15 cellular contexts compared by ENCODE assay signal in genomic region chr11:44247508-44247907, GRCh38.
DNase-seq lines count a peak whose midpoint lies in the region; ATAC-seq and TF ChIP-seq lines count a peak whose summit lies in the region.
"Had no signal": no experiment of that assay in that cellular context is flagged by ENCODE, and none has a peak within 500 bp of the region (broad histone marks: within the 10 kb centered on the region; RNA-seq: fewer than 3 reads in every experiment).

No MANE protein-coding gene starts in this region.

- H3K36me3 Mint-ChIP-seq in T-helper 2 cell treated with Interferon-gamma antibody and Interleukin-4, amounts not matched to agents 5 μg/mL and 100 μg/mL, for 36 hours (ENCODE audit: low read depth) = peaks cover 20% of the 10 kb centered on the region
- peaks cover 34% of the 10 kb centered on the region for H3K36me3 Mint-ChIP-seq in natural killer cell

- H3K79me1 ChIP-seq in mesenchymal stem cell (replicated peaks; ENCODE audit: low read length, poor library complexity, severe bottlenecking) = no peaks in the 10 kb centered on the region

- peaks cover 9% of the 10 kb centered on the region for H3K4me1 ChIP-seq in mesenchymal stem cell (ENCODE audit: control insufficient read depth, insufficient read depth, low read depth, low read length)
- H3K4me1 ChIP-seq: BLaER1 had no signal

- H3K4me1 Mint-ChIP-seq in T-helper 2 cell treated with Interferon-gamma antibody and Interleukin-4, amounts not matched to agents 5 μg/mL and 100 μg/mL, for 36 hours (ENCODE audit: low read depth) = no peaks in the 10 kb centered on the region
- H3K4me1 Mint-ChIP-seq in natural killer cell = peaks cover 0 to 7% of the 10 kb centered on the region in 2 donors
- H3K4me1 Mint-ChIP-seq: CD4-positive, CD25-positive, alpha-beta regulatory T cell had no signal

- H2AFZ ChIP-seq in mesenchymal stem cell (ENCODE audit: low read depth, low read length) = no peak overlapping the region
- H2AFZ ChIP-seq: GM23248 had no signal

- peaks cover 5 to 26% of the 10 kb centered on the region in 2 experiments for H3K36me3 ChIP-seq in mesenchymal stem cell (ENCODE audit: control insufficient read depth in 1 of 2, insufficient read depth in 2 of 2, low read depth in 1 of 2, low read length in 2 of 2)

- no peak overlapping the region for H3K4me3 ChIP-seq in mesenchymal stem cell (ENCODE audit: insufficient read depth in 1 of 2, low read depth in 1 of 2, low read length in 2 of 2)
- H3K4me3 ChIP-seq: BLaER1, GM23248 had no signal

- H3K4me3 Mint-ChIP-seq in T-helper 2 cell treated with Interferon-gamma antibody and Interleukin-4, amounts not matched to agents 5 μg/mL and 100 μg/mL, for 36 hours = no peak overlapping the region
- H3K4me3 Mint-ChIP-seq in natural killer cell = no peak overlapping the region
- H3K4me3 Mint-ChIP-seq: CD4-positive, CD25-positive, alpha-beta regulatory T cell had no signal

- no peak overlapping the region for H3K14ac ChIP-seq in mesenchymal stem cell (ENCODE audit: low read length in 2 of 2)

- TF ChIP-seq CTCF in natural killer cell (IDR thresholded peaks at IDR 0.05) = no peak

- H3K27me3 Mint-ChIP-seq in T-helper 2 cell treated with Interferon-gamma antibody and Interleukin-4, amounts not matched to agents 5 μg/mL and 100 μg/mL, for 36 hours (ENCODE audit: low read depth) = no peaks in the 10 kb centered on the region
- H3K27me3 Mint-ChIP-seq in natural killer cell (ENCODE audit: low read depth in 2 of 2) = no peaks in the 10 kb centered on the region
- H3K27me3 Mint-ChIP-seq: CD4-positive, CD25-positive, alpha-beta regulatory T cell had no signal

- H3K27ac Mint-ChIP-seq in T-helper 2 cell treated with Interferon-gamma antibody and Interleukin-4, amounts not matched to agents 5 μg/mL and 100 μg/mL, for 36 hours = peak overlapping the region; percentile 26
- H3K27ac Mint-ChIP-seq in natural killer cell = no peak overlapping the region

- H3K27ac ChIP-seq in mesenchymal stem cell (ENCODE audit: low read length, poor library complexity, severe bottlenecking) = no peak overlapping the region
- H3K27ac ChIP-seq: BLaER1, GM23248 had no signal

- H3K9me3 ChIP-seq in mesenchymal stem cell (ENCODE audit: control insufficient read depth, low read length) = peaks cover 7% of the 10 kb centered on the region

- no peak for DNase-seq in T-helper 2 cell treated with Interferon-gamma antibody and Interleukin-4, amounts not matched to agents 5 μg/mL and 100 μg/mL, for 36 hours (ENCODE audit: low spot score)
- DNase-seq in T-helper 2 cell = no peak
- peak; percentile 28 for DNase-seq in amniotic epithelial cell (ENCODE audit: low read depth)
- DNase-seq in mesenchymal stem cell = no peak
- no peak for DNase-seq in sciatic nerve (ENCODE audit: low spot score)
- DNase-seq in natural killer cell = no peak
- DNase-seq in NCI-H446 treated with DMSO at 0.1 percent for 48 hours (lab: John Stamatoyannopoulos, UW) = no peak
- DNase-seq in cerebellar nuclear complex (lab: John Stamatoyannopoulos, UW) = no peak
- DNase-seq: 8988T; AML-193; CD4-positive, CD25-positive, alpha-beta regulatory T cell; DMS53; H7 had no signal

- intact Hi-C loops in sciatic nerve (cut with DNase I) (no loop called here), natural killer cell (cut with micrococcal nuclease) (no loop called here)

- H3K18ac ChIP-seq in mesenchymal stem cell (ENCODE audit: low read depth in 1 of 2, low read length in 2 of 2) = no peak overlapping the region

- no peak overlapping the region for H3K23ac ChIP-seq in mesenchymal stem cell (ENCODE audit: low read length in 2 of 2)

- H2AK5ac ChIP-seq in mesenchymal stem cell (ENCODE audit: low read length, severe bottlenecking) = peak overlapping the region; percentile 66

- H4K8ac ChIP-seq in mesenchymal stem cell (ENCODE audit: low read length) = no peak overlapping the region

- no peak overlapping the region for H2BK120ac ChIP-seq in mesenchymal stem cell (ENCODE audit: low read depth, low read length)

- ATAC-seq in sciatic nerve = peak; percentile 70
- ATAC-seq in natural killer cell = no peak

- no peak overlapping the region for H2BK12ac ChIP-seq in mesenchymal stem cell (ENCODE audit: low read length in 2 of 2)

- H3K4me2 ChIP-seq in mesenchymal stem cell (ENCODE audit: low read length, poor library complexity, severe bottlenecking) = no peak overlapping the region
- H3K4me2 ChIP-seq: BLaER1 had no signal

- H2BK15ac ChIP-seq in mesenchymal stem cell (ENCODE audit: low read depth, poor library complexity, severe bottlenecking) = no peak overlapping the region

- H4K91ac ChIP-seq in mesenchymal stem cell (ENCODE audit: low read length) = no peak overlapping the region

- H3K9me3 Mint-ChIP-seq in T-helper 2 cell treated with Interferon-gamma antibody and Interleukin-4, amounts not matched to agents 5 μg/mL and 100 μg/mL, for 36 hours = peaks cover 19% of the 10 kb centered on the region
- H3K9me3 Mint-ChIP-seq in natural killer cell = peaks cover 7 to 8% of the 10 kb centered on the region in 2 donors

- H2BK5ac ChIP-seq in mesenchymal stem cell (ENCODE audit: low read depth, low read length, poor library complexity, severe bottlenecking) = no peak overlapping the region

- no peak overlapping the region for H3K9ac ChIP-seq in mesenchymal stem cell (ENCODE audit: low read length)
- H3K9ac ChIP-seq: BLaER1, GM23248 had no signal

- H3K27me3 ChIP-seq in mesenchymal stem cell (ENCODE audit: control insufficient read depth in 1 of 2, insufficient read depth in 1 of 2, low read length in 2 of 2) = no peaks in the 10 kb centered on the region
- H3K27me3 ChIP-seq: BLaER1 had no signal

- 76% methylated on average over 5 of the region's 6 CpGs for WGBS in mesenchymal stem cell

- no peak overlapping the region for H3K4ac ChIP-seq in mesenchymal stem cell (ENCODE audit: low read depth in 1 of 2, low read length in 2 of 2)
